1 cellular context compared by ENCODE assay signal in the genomic region with DNA sequence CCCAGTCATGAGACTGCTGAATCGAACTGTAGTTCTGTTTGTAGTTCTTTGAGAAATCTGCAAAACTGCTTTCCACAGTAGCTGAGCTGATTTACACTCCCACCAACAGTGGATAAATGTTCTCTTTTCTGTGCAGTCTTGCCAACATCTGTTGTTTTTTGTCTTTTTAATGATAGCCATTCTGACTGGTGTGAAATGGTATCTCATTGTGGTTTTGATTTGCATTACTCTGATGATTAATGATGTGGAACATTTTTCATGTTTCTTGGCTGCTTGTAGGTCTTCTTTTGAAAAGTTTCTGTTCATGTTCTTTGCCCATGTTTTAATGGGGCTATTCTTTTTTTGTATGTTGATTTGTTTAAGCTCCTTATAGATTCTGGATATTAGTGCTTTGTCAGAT.
TF ChIP-seq lines count a peak whose summit lies in the region.

No MANE protein-coding gene starts in this region.

TF ChIP-seq in GM12878, 131 proteins besides CTCF, POLR2A, EP300 and RAD21 (continued from another document):
- no peak for TF ChIP-seq NBN (IDR thresholded peaks at IDR 0.05)
- no peak for TF ChIP-seq HDAC2 (IDR thresholded peaks at IDR 0.05)
- TF ChIP-seq CBX3 (IDR thresholded peaks at IDR 0.05; ENCODE audit: borderline replicate concordance, low read depth), result no peak
- TF ChIP-seq, protein P1, sequence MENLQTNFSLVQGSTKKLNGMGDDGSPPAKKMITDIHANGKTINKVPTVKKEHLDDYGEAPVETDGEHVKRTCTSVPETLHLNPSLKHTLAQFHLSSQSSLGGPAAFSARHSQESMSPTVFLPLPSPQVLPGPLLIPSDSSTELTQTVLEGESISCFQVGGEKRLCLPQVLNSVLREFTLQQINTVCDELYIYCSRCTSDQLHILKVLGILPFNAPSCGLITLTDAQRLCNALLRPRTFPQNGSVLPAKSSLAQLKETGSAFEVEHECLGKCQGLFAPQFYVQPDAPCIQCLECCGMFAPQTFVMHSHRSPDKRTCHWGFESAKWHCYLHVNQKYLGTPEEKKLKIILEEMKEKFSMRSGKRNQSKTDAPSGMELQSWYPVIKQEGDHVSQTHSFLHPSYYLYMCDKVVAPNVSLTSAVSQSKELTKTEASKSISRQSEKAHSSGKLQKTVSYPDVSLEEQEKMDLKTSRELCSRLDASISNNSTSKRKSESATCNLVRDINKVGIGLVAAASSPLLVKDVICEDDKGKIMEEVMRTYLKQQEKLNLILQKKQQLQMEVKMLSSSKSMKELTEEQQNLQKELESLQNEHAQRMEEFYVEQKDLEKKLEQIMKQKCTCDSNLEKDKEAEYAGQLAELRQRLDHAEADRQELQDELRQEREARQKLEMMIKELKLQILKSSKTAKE (IDR thresholded peaks at IDR 0.05; ENCODE audit: low read depth, poor library complexity, severe bottlenecking), result no peak
TF ChIP-seq in GM12878: peak in this region for 0.
